In genomic region chr9:2261421-2262103, GRCh38 we compare ENCODE assay signal across 1 cellular context.
TF ChIP-seq lines count a peak whose summit lies in the region.

No MANE protein-coding gene starts in this region.

TF ChIP-seq in A549, 52 proteins besides CTCF, POLR2A, EP300 and RAD21 (continued from another document):
- TF ChIP-seq HOXB13 (CRISPR knock-in tag; IDR thresholded peaks at IDR 0.05; ENCODE audit: low read depth) (no peak), PHF8 (IDR thresholded peaks at IDR 0.05; ENCODE audit: borderline replicate concordance, low read depth) (no peak), FOSB (CRISPR knock-in tag; IDR thresholded peaks at IDR 0.05) (no peak)
TF ChIP-seq in A549: peak in this region for 0.
